28 cellular contexts compared by ENCODE assay signal in genomic region chr15:69689133-69689532, GRCh38.
"Had no signal": no experiment of that assay in that cellular context is flagged by ENCODE, and none has a peak within 500 bp of the region (broad histone marks: within the 10 kb centered on the region; RNA-seq: fewer than 3 reads in every experiment).

No MANE protein-coding gene starts in this region.

- ATAC-seq: esophagus mucosa; gastrocnemius medialis; heart right ventricle; left cardiac atrium; left lung; left ventricle myocardium superior; lower lobe of right lung; mucosa of descending colon; naive thymus-derived CD8-positive, alpha-beta T cell had no signal

- DNase-seq: dermis blood vessel endothelial cell; dorsolateral prefrontal cortex; effector CD4-positive, alpha-beta T cell; effector memory CD4-positive, alpha-beta T cell; erythroblast; esophagus squamous epithelium; foreskin fibroblast; foreskin melanocyte; gastrocnemius medialis; glutamatergic neuron; head of caudate nucleus; heart right ventricle; hippocampal formation; left cardiac atrium; left lung; left ventricle myocardium superior; lower lobe of right lung; mesenchymal stem cell; mucosa of descending colon; naive B cell; naive thymus-derived CD8-positive, alpha-beta T cell had no signal

- H3K27ac ChIP-seq: coronary artery, dorsolateral prefrontal cortex, epithelial cell of prostate, esophagus squamous epithelium, gastrocnemius medialis, heart right ventricle, left lung, lower lobe of right lung had no signal

- H3K36me3 Mint-ChIP-seq: mesothelial cell of epicardium had no signal

- H3K27ac Mint-ChIP-seq: mesothelial cell of epicardium; naive thymus-derived CD8-positive, alpha-beta T cell had no signal

- FAIRE-seq: endometrium, islet of Langerhans, keratinocyte had no signal

- H3K4me3 ChIP-seq: coronary artery, dorsolateral prefrontal cortex, esophagus squamous epithelium, gastrocnemius medialis, heart right ventricle, left lung, lower lobe of right lung, mucosa of descending colon had no signal

- H3K4me3 Mint-ChIP-seq: mesothelial cell of epicardium; naive thymus-derived CD8-positive, alpha-beta T cell had no signal

- H3K9me3 ChIP-seq: gastrocnemius medialis had no signal

- H3K36me3 ChIP-seq: esophagus squamous epithelium, gastrocnemius medialis, heart right ventricle, left lung, lower lobe of right lung had no signal

- H3K4me1 ChIP-seq: gastrocnemius medialis, heart right ventricle had no signal

- H3K4me1 Mint-ChIP-seq: mesothelial cell of epicardium, naive B cell had no signal
